24 cellular contexts compared by ENCODE assay signal in genomic region chr1:34800214-34800613, GRCh38. TPM values are rescaled to one million over a fixed set of nuclear protein-coding genes. Genes with fewer than 3 reads are reported as not detected.
DNase-seq lines count a peak whose midpoint lies in the region; ATAC-seq and TF ChIP-seq lines count a peak whose summit lies in the region.
"Had no signal": no experiment of that assay in that cellular context is flagged by ENCODE, and none has a peak within 500 bp of the region (broad histone marks: within the 10 kb centered on the region; RNA-seq: fewer than 3 reads in every experiment).

No MANE protein-coding gene starts in this region.

- no peak overlapping the region for H2AFZ ChIP-seq in mesenchymal stem cell (ENCODE audit: low read depth, low read length)

- H3K9ac ChIP-seq in mesenchymal stem cell (ENCODE audit: low read length): peak overlapping the region; percentile 22

- no peaks in the 10 kb centered on the region for H3K36me3 ChIP-seq in mesenchymal stem cell (ENCODE audit: control insufficient read depth in 1 of 2, insufficient read depth in 2 of 2, low read depth in 1 of 2, low read length in 2 of 2)
- no peaks in the 10 kb centered on the region for H3K36me3 ChIP-seq in CD8-positive, alpha-beta T cell (ENCODE audit: insufficient read depth, low read length)
- H3K36me3 ChIP-seq: cardiac muscle cell had no signal

- H3K27ac ChIP-seq in mesenchymal stem cell (ENCODE audit: low read length, poor library complexity, severe bottlenecking): no peak overlapping the region
- no peak overlapping the region for H3K27ac ChIP-seq in CD8-positive, alpha-beta T cell (ENCODE audit: low read depth, low read length)
- H3K27ac ChIP-seq: cardiac muscle cell, esophagus muscularis mucosa had no signal

- no peaks in the 10 kb centered on the region for H3K27me3 Mint-ChIP-seq in activated CD8-positive, alpha-beta T cell treated with anti-CD3 and anti-CD28 coated beads for 36 hours
- H3K27me3 Mint-ChIP-seq in activated CD8-positive, alpha-beta T cell treated with anti-CD3 and anti-CD28 coated beads, Interleukin-2, amount 10 ng/mL, durations not matched to agents 7 days and 5 days (ENCODE audit: low read depth): no peaks in the 10 kb centered on the region
- H3K27me3 Mint-ChIP-seq in CD8-positive, alpha-beta T cell (ENCODE audit: low read depth): no peaks in the 10 kb centered on the region
- H3K27me3 Mint-ChIP-seq: CD4-positive, alpha-beta memory T cell had no signal

- no peaks in the 10 kb centered on the region for H3K4me1 ChIP-seq in mesenchymal stem cell (ENCODE audit: control insufficient read depth, insufficient read depth, low read depth, low read length)
- no peaks in the 10 kb centered on the region for H3K4me1 ChIP-seq in CD8-positive, alpha-beta T cell (ENCODE audit: insufficient read depth, low read length)
- H3K4me1 ChIP-seq: esophagus muscularis mucosa had no signal

- H3K4me1 Mint-ChIP-seq in activated CD8-positive, alpha-beta T cell treated with anti-CD3 and anti-CD28 coated beads for 36 hours (ENCODE audit: low read depth): peaks cover 8% of the 10 kb centered on the region
- H3K4me1 Mint-ChIP-seq in activated CD8-positive, alpha-beta T cell treated with anti-CD3 and anti-CD28 coated beads, Interleukin-2, amount 10 ng/mL, durations not matched to agents 7 days and 5 days (ENCODE audit: low read depth): peaks cover 2% of the 10 kb centered on the region
- no peaks in the 10 kb centered on the region for H3K4me1 Mint-ChIP-seq in CD8-positive, alpha-beta T cell (ENCODE audit: low read depth)
- H3K4me1 Mint-ChIP-seq: CD4-positive, alpha-beta memory T cell; nephron had no signal

- WGBS in mesenchymal stem cell: 90% methylated on average over 6 of the region's 6 CpGs

- ATAC-seq in activated CD8-positive, alpha-beta T cell treated with anti-CD3 and anti-CD28 coated beads for 36 hours: peak; percentile 81
- ATAC-seq in activated CD8-positive, alpha-beta T cell treated with anti-CD3 and anti-CD28 coated beads, Interleukin-2, amount 10 ng/mL, durations not matched to agents 7 days and 5 days: no peak
- ATAC-seq in CD8-positive, alpha-beta T cell: no peak
- ATAC-seq: heart right ventricle had no signal

- no peak overlapping the region for H3K4me3 Mint-ChIP-seq in activated CD8-positive, alpha-beta T cell treated with anti-CD3 and anti-CD28 coated beads for 36 hours
- no peak overlapping the region for H3K4me3 Mint-ChIP-seq in activated CD8-positive, alpha-beta T cell treated with anti-CD3 and anti-CD28 coated beads, Interleukin-2, amount 10 ng/mL, durations not matched to agents 7 days and 5 days
- no peak overlapping the region for H3K4me3 Mint-ChIP-seq in CD8-positive, alpha-beta T cell
- H3K4me3 Mint-ChIP-seq: CD4-positive, alpha-beta memory T cell; nephron had no signal

- no peak overlapping the region for H4K91ac ChIP-seq in mesenchymal stem cell (ENCODE audit: low read length)

- H3K9me3 Mint-ChIP-seq in activated CD8-positive, alpha-beta T cell treated with anti-CD3 and anti-CD28 coated beads for 36 hours: peaks cover 5% of the 10 kb centered on the region
- H3K9me3 Mint-ChIP-seq in activated CD8-positive, alpha-beta T cell treated with anti-CD3 and anti-CD28 coated beads, Interleukin-2, amount 10 ng/mL, durations not matched to agents 7 days and 5 days (ENCODE audit: insufficient read depth): peaks cover 3% of the 10 kb centered on the region
- peaks cover 7% of the 10 kb centered on the region for H3K9me3 Mint-ChIP-seq in CD8-positive, alpha-beta T cell

- H3K18ac ChIP-seq in mesenchymal stem cell (ENCODE audit: low read depth in 1 of 2, low read length in 2 of 2): no peak overlapping the region

- POLR2A ChIA-PET in activated CD8-positive, alpha-beta T cell treated with anti-CD3 and anti-CD28 coated beads for 36 hours (lab: Charles Lee): no interaction called here
- POLR2A ChIA-PET in activated CD8-positive, alpha-beta T cell treated with anti-CD3 and anti-CD28 coated beads, Interleukin-2, amount 10 ng/mL, durations not matched to agents 7 days and 5 days (lab: Charles Lee): no interaction called here
- POLR2A ChIA-PET in CD8-positive, alpha-beta T cell (lab: Charles Lee): no interaction called here

- no peak overlapping the region for H2BK12ac ChIP-seq in mesenchymal stem cell (ENCODE audit: low read length in 2 of 2)

- H3K36me3 Mint-ChIP-seq in activated CD8-positive, alpha-beta T cell treated with anti-CD3 and anti-CD28 coated beads for 36 hours (ENCODE audit: low read depth): no peaks in the 10 kb centered on the region
- no peaks in the 10 kb centered on the region for H3K36me3 Mint-ChIP-seq in activated CD8-positive, alpha-beta T cell treated with anti-CD3 and anti-CD28 coated beads, Interleukin-2, amount 10 ng/mL, durations not matched to agents 7 days and 5 days (ENCODE audit: low read depth)
- H3K36me3 Mint-ChIP-seq in CD8-positive, alpha-beta T cell: peaks cover 8% of the 10 kb centered on the region

- H3K4ac ChIP-seq in mesenchymal stem cell (ENCODE audit: low read depth in 1 of 2, low read length in 2 of 2): no peak overlapping the region

- intact Hi-C loops in activated CD8-positive, alpha-beta T cell treated with anti-CD3 and anti-CD28 coated beads for 36 hours (cut with micrococcal nuclease): no loop called here
- intact Hi-C loops in CD8-positive, alpha-beta T cell (cut with DNase I, micrococcal nuclease): no loop called here

- H3K4me3 ChIP-seq in mesenchymal stem cell (ENCODE audit: insufficient read depth in 1 of 2, low read depth in 1 of 2, low read length in 2 of 2): no peak overlapping the region
- H3K4me3 ChIP-seq in CD8-positive, alpha-beta T cell (ENCODE audit: low read depth, low read length): no peak overlapping the region
- H3K4me3 ChIP-seq: cardiac muscle cell, esophagus muscularis mucosa had no signal

- peaks cover 3 to 16% of the 10 kb centered on the region in 2 experiments for H3K27me3 ChIP-seq in mesenchymal stem cell (ENCODE audit: control insufficient read depth in 1 of 2, insufficient read depth in 1 of 2, low read length in 2 of 2)
- H3K27me3 ChIP-seq in CD8-positive, alpha-beta T cell (ENCODE audit: insufficient read depth, low read length): no peaks in the 10 kb centered on the region
- H3K27me3 ChIP-seq: cardiac muscle cell, heart right ventricle had no signal

- H3K14ac ChIP-seq in mesenchymal stem cell (ENCODE audit: low read length in 2 of 2): no peak overlapping the region

- CTCF ChIA-PET in activated CD8-positive, alpha-beta T cell treated with anti-CD3 and anti-CD28 coated beads for 36 hours (lab: Charles Lee): interaction anchor here (1.1 to 2.6 kb wide), 2 partner anchors 14 to 53 kb away, joined by 3 to 11 read pairs; no protein-coding TSS in a partner anchor
- CTCF ChIA-PET in activated CD8-positive, alpha-beta T cell treated with anti-CD3 and anti-CD28 coated beads, Interleukin-2, amount 10 ng/mL, durations not matched to agents 7 days and 5 days (lab: Charles Lee): interaction anchor here (1.3 kb wide), 1 partner anchor 14 kb away, joined by 3 read pairs; no protein-coding TSS in a partner anchor
- CTCF ChIA-PET in CD8-positive, alpha-beta T cell (lab: Charles Lee): no interaction called here

- no peak overlapping the region for H2AK5ac ChIP-seq in mesenchymal stem cell (ENCODE audit: low read length, severe bottlenecking)

- peak overlapping the region; percentile 43 for H3K27ac Mint-ChIP-seq in activated CD8-positive, alpha-beta T cell treated with anti-CD3 and anti-CD28 coated beads for 36 hours
- H3K27ac Mint-ChIP-seq in activated CD8-positive, alpha-beta T cell treated with anti-CD3 and anti-CD28 coated beads, Interleukin-2, amount 10 ng/mL, durations not matched to agents 7 days and 5 days: no peak overlapping the region
- no peak overlapping the region for H3K27ac Mint-ChIP-seq in CD8-positive, alpha-beta T cell
- H3K27ac Mint-ChIP-seq: CD4-positive, alpha-beta memory T cell; nephron; progenitor cell of endocrine pancreas had no signal

- H3K4me2 ChIP-seq in mesenchymal stem cell (ENCODE audit: low read length, poor library complexity, severe bottlenecking): no peak overlapping the region

- H3K79me1 ChIP-seq in mesenchymal stem cell (replicated peaks; ENCODE audit: low read length, poor library complexity, severe bottlenecking): no peaks in the 10 kb centered on the region

- H2BK5ac ChIP-seq in mesenchymal stem cell (ENCODE audit: low read depth, low read length, poor library complexity, severe bottlenecking): no peak overlapping the region

- no peak overlapping the region for H2BK120ac ChIP-seq in mesenchymal stem cell (ENCODE audit: low read depth, low read length)

- no peak for TF ChIP-seq CTCF in activated CD8-positive, alpha-beta T cell treated with anti-CD3 and anti-CD28 coated beads for 36 hours (IDR thresholded peaks at IDR 0.05)
- no peak for TF ChIP-seq CTCF in CD8-positive, alpha-beta T cell (IDR thresholded peaks at IDR 0.05)

- H4K8ac ChIP-seq in mesenchymal stem cell (ENCODE audit: low read length): no peak overlapping the region

- peak; percentile 23 for DNase-seq in activated CD8-positive, alpha-beta T cell treated with anti-CD3 and anti-CD28 coated beads for 36 hours
- no peak for DNase-seq in activated CD8-positive, alpha-beta T cell treated with anti-CD3 and anti-CD28 coated beads, Interleukin-2, amount 10 ng/mL, durations not matched to agents 7 days and 5 days
- DNase-seq in ELR (ENCODE audit: low read depth) (peak; percentile 46), amniotic epithelial cell (ENCODE audit: low read depth) (peak; percentile 62), mesenchymal stem cell (no peak), NCI-H2227 (lab: John Stamatoyannopoulos, UW; ENCODE audit: unreplicated experiment) (no peak), islet precursor cell (no peak)
- no peak for DNase-seq in CD8-positive, alpha-beta T cell
- DNase-seq: activated gamma-delta T cell; CD4-positive, alpha-beta memory T cell; DND-41; heart right ventricle; NCI-H1436; small intestine; stimulated activated naive CD4-positive, alpha-beta T cell treated with Interleukin-2 at 50 U/mL for 16 hours; SW 1271 had no signal

- no peak overlapping the region for H2BK15ac ChIP-seq in mesenchymal stem cell (ENCODE audit: low read depth, poor library complexity, severe bottlenecking)

- H3K23ac ChIP-seq in mesenchymal stem cell (ENCODE audit: low read length in 2 of 2): no peak overlapping the region

- H3K9me3 ChIP-seq in mesenchymal stem cell (ENCODE audit: control insufficient read depth, low read length): peaks cover 7% of the 10 kb centered on the region
- H3K9me3 ChIP-seq in CD8-positive, alpha-beta T cell (ENCODE audit: low read length): no peaks in the 10 kb centered on the region

RNA-seq across cellular contexts. Expression of gene GJA4, which starts 7.4 kb away (rescaled TPM):
- not detected for total RNA-seq in activated CD8-positive, alpha-beta T cell treated with anti-CD3 and anti-CD28 coated beads for 36 hours
- not detected for total RNA-seq in activated CD8-positive, alpha-beta T cell treated with anti-CD3 and anti-CD28 coated beads, Interleukin-2, amount 10 ng/mL, durations not matched to agents 7 days and 5 days
- not detected for polyA plus RNA-seq in mesenchymal stem cell (2013, experiment 1 of 2)
- polyA plus RNA-seq in mesenchymal stem cell (2013, experiment 2 of 2): not detected
- total RNA-seq in CD8-positive, alpha-beta T cell: not detected
- total RNA-seq: activated CD8-positive, alpha-beta memory T cell treated with anti-CD3 and anti-CD28 coated beads for 36 hours; CD4-positive, alpha-beta memory T cell; HT-29; LHCN-M2 had no signal
- polyA plus RNA-seq: cardiac muscle cell; CD4-positive, alpha-beta memory T cell; keratinocyte had no signal

RNA-seq across cellular contexts. Expression of gene GJB3, which starts 19.2 kb away (rescaled TPM):
- total RNA-seq in activated CD8-positive, alpha-beta T cell treated with anti-CD3 and anti-CD28 coated beads for 36 hours: not detected
- total RNA-seq in activated CD8-positive, alpha-beta T cell treated with anti-CD3 and anti-CD28 coated beads, Interleukin-2, amount 10 ng/mL, durations not matched to agents 7 days and 5 days: not detected
- not detected for polyA plus RNA-seq in mesenchymal stem cell (2013, experiment 1 of 2)
- not detected for polyA plus RNA-seq in mesenchymal stem cell (2013, experiment 2 of 2)
- not detected for total RNA-seq in CD8-positive, alpha-beta T cell
- total RNA-seq: activated CD8-positive, alpha-beta memory T cell treated with anti-CD3 and anti-CD28 coated beads for 36 hours; cardiac muscle cell; CD4-positive, alpha-beta memory T cell; esophagus muscularis mucosa; heart right ventricle; LHCN-M2 had no signal
- polyA plus RNA-seq: cardiac muscle cell; CD4-positive, alpha-beta memory T cell; heart right ventricle had no signal

RNA-seq across cellular contexts. Expression of gene GJB4, which starts 40.7 kb away (rescaled TPM):
- total RNA-seq in activated CD8-positive, alpha-beta T cell treated with anti-CD3 and anti-CD28 coated beads for 36 hours: not detected
- not detected for total RNA-seq in activated CD8-positive, alpha-beta T cell treated with anti-CD3 and anti-CD28 coated beads, Interleukin-2, amount 10 ng/mL, durations not matched to agents 7 days and 5 days
- polyA plus RNA-seq in mesenchymal stem cell (2013, experiment 1 of 2): not detected
- polyA plus RNA-seq in mesenchymal stem cell (2013, experiment 2 of 2): not detected
- total RNA-seq in CD8-positive, alpha-beta T cell: not detected
- total RNA-seq: activated CD8-positive, alpha-beta memory T cell treated with anti-CD3 and anti-CD28 coated beads for 36 hours; cardiac muscle cell; CD4-positive, alpha-beta memory T cell; esophagus muscularis mucosa; heart right ventricle; LHCN-M2; progenitor cell of endocrine pancreas had no signal
- polyA plus RNA-seq: cardiac muscle cell; CD4-positive, alpha-beta memory T cell; heart right ventricle had no signal

RNA-seq across cellular contexts. Expression of gene GJB5, which starts 45.4 kb away (rescaled TPM):
- not detected for total RNA-seq in activated CD8-positive, alpha-beta T cell treated with anti-CD3 and anti-CD28 coated beads for 36 hours
- total RNA-seq in activated CD8-positive, alpha-beta T cell treated with anti-CD3 and anti-CD28 coated beads, Interleukin-2, amount 10 ng/mL, durations not matched to agents 7 days and 5 days: not detected
- polyA plus RNA-seq in mesenchymal stem cell (2013, experiment 1 of 2): not detected
- polyA plus RNA-seq in mesenchymal stem cell (2013, experiment 2 of 2): not detected
- total RNA-seq in CD8-positive, alpha-beta T cell: not detected
- total RNA-seq: activated CD8-positive, alpha-beta memory T cell treated with anti-CD3 and anti-CD28 coated beads for 36 hours; cardiac muscle cell; CD4-positive, alpha-beta memory T cell; esophagus muscularis mucosa; heart right ventricle; HT-29; LHCN-M2; progenitor cell of endocrine pancreas had no signal
- polyA plus RNA-seq: cardiac muscle cell; CD4-positive, alpha-beta memory T cell; heart right ventricle; small intestine had no signal

RNA-seq across cellular contexts. Expression of gene SMIM12, which starts 59.3 kb away (rescaled TPM):
- total RNA-seq in activated CD8-positive, alpha-beta T cell treated with anti-CD3 and anti-CD28 coated beads for 36 hours: 10 to 100 TPM; 36.6 to 37.5 TPM
- 10 to 100 TPM; 50.4 to 52.2 TPM for total RNA-seq in activated CD8-positive, alpha-beta T cell treated with anti-CD3 and anti-CD28 coated beads, Interleukin-2, amount 10 ng/mL, durations not matched to agents 7 days and 5 days
- polyA plus RNA-seq in mesenchymal stem cell (2013, experiment 1 of 2): 24.1 TPM
- 24.4 TPM for polyA plus RNA-seq in mesenchymal stem cell (2013, experiment 2 of 2)
- total RNA-seq in CD8-positive, alpha-beta T cell: 10 to 100 TPM; 46.6 to 48.7 TPM

Comparison
In these comparisons a context has a peak if more than half of its experiments do, and no peak if none do; other contexts are left out.
1. DNase-seq: peak in activated CD8-positive, alpha-beta T cell treated with anti-CD3 and anti-CD28 coated beads for 36 hours (single experiment), ELR (single experiment) and amniotic epithelial cell (single experiment); none in activated CD8-positive, alpha-beta T cell treated with anti-CD3 and anti-CD28 coated beads, Interleukin-2, amount 10 ng/mL, durations not matched to agents 7 days and 5 days (single experiment), mesenchymal stem cell (single experiment), NCI-H2227 (single experiment), islet precursor cell (single experiment) and CD8-positive, alpha-beta T cell (0 of 7).